In the genomic region with DNA sequence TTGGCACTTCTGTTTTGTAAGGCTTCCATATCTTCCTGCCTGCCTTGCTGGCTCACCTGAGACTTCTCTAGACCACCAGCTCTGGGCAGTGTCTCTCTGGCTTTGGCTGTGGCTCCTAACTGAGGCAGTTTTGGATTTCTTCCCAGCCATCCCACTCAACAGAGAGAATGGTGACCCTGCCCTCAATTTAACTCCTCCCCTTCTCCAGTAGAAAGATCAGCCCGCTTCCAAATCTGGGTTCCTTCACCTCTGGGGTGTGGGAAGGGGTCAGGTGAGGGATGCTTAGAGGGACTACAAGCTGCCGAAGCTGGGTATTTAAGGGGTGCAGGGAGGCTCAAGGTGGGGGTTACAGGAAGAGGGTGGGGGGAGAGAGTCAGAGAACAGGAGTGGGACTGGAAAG, we compare ENCODE assay signal across 1 cellular context.
TF ChIP-seq lines count a peak whose summit lies in the region.

No MANE protein-coding gene starts in this region.

TF ChIP-seq in GM23338, 12 proteins besides CTCF, POLR2A, EP300 and RAD21 (continued from another document):
- TF ChIP-seq, protein P1, sequence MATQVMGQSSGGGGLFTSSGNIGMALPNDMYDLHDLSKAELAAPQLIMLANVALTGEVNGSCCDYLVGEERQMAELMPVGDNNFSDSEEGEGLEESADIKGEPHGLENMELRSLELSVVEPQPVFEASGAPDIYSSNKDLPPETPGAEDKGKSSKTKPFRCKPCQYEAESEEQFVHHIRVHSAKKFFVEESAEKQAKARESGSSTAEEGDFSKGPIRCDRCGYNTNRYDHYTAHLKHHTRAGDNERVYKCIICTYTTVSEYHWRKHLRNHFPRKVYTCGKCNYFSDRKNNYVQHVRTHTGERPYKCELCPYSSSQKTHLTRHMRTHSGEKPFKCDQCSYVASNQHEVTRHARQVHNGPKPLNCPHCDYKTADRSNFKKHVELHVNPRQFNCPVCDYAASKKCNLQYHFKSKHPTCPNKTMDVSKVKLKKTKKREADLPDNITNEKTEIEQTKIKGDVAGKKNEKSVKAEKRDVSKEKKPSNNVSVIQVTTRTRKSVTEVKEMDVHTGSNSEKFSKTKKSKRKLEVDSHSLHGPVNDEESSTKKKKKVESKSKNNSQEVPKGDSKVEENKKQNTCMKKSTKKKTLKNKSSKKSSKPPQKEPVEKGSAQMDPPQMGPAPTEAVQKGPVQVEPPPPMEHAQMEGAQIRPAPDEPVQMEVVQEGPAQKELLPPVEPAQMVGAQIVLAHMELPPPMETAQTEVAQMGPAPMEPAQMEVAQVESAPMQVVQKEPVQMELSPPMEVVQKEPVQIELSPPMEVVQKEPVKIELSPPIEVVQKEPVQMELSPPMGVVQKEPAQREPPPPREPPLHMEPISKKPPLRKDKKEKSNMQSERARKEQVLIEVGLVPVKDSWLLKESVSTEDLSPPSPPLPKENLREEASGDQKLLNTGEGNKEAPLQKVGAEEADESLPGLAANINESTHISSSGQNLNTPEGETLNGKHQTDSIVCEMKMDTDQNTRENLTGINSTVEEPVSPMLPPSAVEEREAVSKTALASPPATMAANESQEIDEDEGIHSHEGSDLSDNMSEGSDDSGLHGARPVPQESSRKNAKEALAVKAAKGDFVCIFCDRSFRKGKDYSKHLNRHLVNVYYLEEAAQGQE (IDR thresholded peaks at IDR 0.05; ENCODE audit: unreplicated experiment) = no peak
- no peak for TF ChIP-seq CREB1 (CRISPR knock-in tag; IDR thresholded peaks at IDR 0.05; ENCODE audit: low read depth)
- TF ChIP-seq JUNB (IDR thresholded peaks at IDR 0.05; ENCODE audit: unreplicated experiment) = no peak
